ENCODE assay signal across 2 cellular contexts in the genomic region with DNA sequence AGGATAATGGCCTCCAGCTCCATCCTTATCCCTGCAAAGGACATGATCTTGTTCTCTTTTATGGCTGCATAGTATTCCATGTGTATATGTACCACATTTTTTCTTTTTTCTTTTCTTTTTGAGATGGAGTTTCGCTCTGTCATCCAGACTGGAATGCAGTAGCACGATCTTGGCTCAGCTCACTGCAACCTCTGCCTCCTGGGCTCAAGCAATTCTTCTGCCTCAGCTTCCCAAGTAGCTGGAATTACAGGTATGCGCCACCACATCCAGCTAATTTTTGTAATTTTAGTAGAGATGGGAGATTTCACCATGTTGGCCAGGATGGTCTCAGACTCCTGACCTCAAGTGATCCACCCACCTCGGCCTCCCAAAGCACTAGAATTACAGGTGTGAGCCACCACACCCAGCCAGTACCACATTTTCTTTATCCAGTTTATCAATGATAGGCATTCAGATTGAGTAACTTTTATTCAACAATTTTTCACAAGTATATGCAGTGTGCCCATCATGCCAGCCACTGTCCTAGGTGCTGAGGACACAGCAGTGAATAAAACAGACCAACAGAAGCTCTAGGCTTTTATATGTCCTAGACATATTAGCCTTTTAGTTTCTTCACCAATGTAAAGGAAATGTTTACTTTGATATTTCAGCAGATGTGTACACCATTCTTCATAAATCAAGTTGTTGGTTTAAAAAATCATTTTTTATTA.
A peak's percentile ranks its signal among the peaks of the same experiment; 100 is the strongest.
TF ChIP-seq lines count a peak whose summit lies in the region.

No MANE protein-coding gene starts in this region.

TF ChIP-seq in GM23338, 12 proteins besides CTCF, POLR2A, EP300 and RAD21:
- TF ChIP-seq, protein P1, sequence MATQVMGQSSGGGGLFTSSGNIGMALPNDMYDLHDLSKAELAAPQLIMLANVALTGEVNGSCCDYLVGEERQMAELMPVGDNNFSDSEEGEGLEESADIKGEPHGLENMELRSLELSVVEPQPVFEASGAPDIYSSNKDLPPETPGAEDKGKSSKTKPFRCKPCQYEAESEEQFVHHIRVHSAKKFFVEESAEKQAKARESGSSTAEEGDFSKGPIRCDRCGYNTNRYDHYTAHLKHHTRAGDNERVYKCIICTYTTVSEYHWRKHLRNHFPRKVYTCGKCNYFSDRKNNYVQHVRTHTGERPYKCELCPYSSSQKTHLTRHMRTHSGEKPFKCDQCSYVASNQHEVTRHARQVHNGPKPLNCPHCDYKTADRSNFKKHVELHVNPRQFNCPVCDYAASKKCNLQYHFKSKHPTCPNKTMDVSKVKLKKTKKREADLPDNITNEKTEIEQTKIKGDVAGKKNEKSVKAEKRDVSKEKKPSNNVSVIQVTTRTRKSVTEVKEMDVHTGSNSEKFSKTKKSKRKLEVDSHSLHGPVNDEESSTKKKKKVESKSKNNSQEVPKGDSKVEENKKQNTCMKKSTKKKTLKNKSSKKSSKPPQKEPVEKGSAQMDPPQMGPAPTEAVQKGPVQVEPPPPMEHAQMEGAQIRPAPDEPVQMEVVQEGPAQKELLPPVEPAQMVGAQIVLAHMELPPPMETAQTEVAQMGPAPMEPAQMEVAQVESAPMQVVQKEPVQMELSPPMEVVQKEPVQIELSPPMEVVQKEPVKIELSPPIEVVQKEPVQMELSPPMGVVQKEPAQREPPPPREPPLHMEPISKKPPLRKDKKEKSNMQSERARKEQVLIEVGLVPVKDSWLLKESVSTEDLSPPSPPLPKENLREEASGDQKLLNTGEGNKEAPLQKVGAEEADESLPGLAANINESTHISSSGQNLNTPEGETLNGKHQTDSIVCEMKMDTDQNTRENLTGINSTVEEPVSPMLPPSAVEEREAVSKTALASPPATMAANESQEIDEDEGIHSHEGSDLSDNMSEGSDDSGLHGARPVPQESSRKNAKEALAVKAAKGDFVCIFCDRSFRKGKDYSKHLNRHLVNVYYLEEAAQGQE (IDR thresholded peaks at IDR 0.05; ENCODE audit: unreplicated experiment) = peak; percentile 40
- no peak for TF ChIP-seq ZNF114 (CRISPR knock-in tag; IDR thresholded peaks at IDR 0.05)

TF ChIP-seq in HEK293, 187 proteins besides CTCF, POLR2A, EP300 and RAD21 (continued from another document):
- TF ChIP-seq, protein P1 (tag by site-specific recombination; IDR thresholded peaks at IDR 0.05) = peak; percentile 53
